Comparison of ENCODE assay signal across 10 cellular contexts in genomic region chr19:8304841-8305621, GRCh38. TPM values are rescaled to one million over a fixed set of nuclear protein-coding genes. Genes with fewer than 3 reads are reported as not detected.
DNase-seq lines count a peak whose midpoint lies in the region; ATAC-seq and TF ChIP-seq lines count a peak whose summit lies in the region.
"Had no signal": no experiment of that assay in that cellular context is flagged by ENCODE, and none has a peak within 500 bp of the region (broad histone marks: within the 10 kb centered on the region; RNA-seq: fewer than 3 reads in every experiment).

No MANE protein-coding gene starts in this region.

- H3K27me3 ChIP-seq in brain microvascular endothelial cell (replicated peaks) = no peaks in the 10 kb centered on the region

- H3K27ac Mint-ChIP-seq in T-helper 17 cell = no peak overlapping the region
- H3K27ac Mint-ChIP-seq in glutamatergic neuron (ENCODE audit: unreplicated experiment) = no peak overlapping the region

- H3K36me3 Mint-ChIP-seq in T-helper 17 cell (ENCODE audit: low read depth) (peaks cover 2% of the 10 kb centered on the region), glutamatergic neuron (ENCODE audit: unreplicated experiment) (no peaks in the 10 kb centered on the region)

- H3K27me3 Mint-ChIP-seq in T-helper 17 cell (no peaks in the 10 kb centered on the region), glutamatergic neuron (ENCODE audit: unreplicated experiment) (peaks cover 4% of the 10 kb centered on the region)

- H3K4me3 Mint-ChIP-seq in T-helper 17 cell (peak overlapping the region; percentile 52), glutamatergic neuron (ENCODE audit: unreplicated experiment) (no peak overlapping the region)

- H3K4me1 Mint-ChIP-seq in T-helper 17 cell (peaks cover 27% of the 10 kb centered on the region), glutamatergic neuron (ENCODE audit: low read depth, unreplicated experiment) (peaks cover 9% of the 10 kb centered on the region)

- H3K4me3 ChIP-seq in brain microvascular endothelial cell (ENCODE audit: low read depth, low read length) = no peak overlapping the region
- H3K4me3 ChIP-seq: psoas muscle had no signal

- ATAC-seq in T-helper 17 cell (no peak), GM19324 (IDR thresholded peaks at IDR 0.05; ENCODE audit: low FRiP score, unreplicated experiment) (no peak)
- ATAC-seq: psoas muscle had no signal

- DNase-seq in activated CD4-positive, alpha-beta T cell treated with anti-CD3 and anti-CD28 coated beads for 1 hour = peak; percentile 7
- DNase-seq in activated CD4-positive, alpha-beta T cell treated with anti-CD3 and anti-CD28 coated beads, Interleukin-2, amount 50 U/mL, for 4 hours = no peak
- DNase-seq in T-helper 17 cell = peak in 2 of 3 donors; percentile 4 to 26
- DNase-seq in glutamatergic neuron = peak; percentile 67
- DNase-seq in stimulated activated CD4-positive, alpha-beta T cell treated with anti-CD3 and anti-CD28 coated beads, Interleukin-4, amount 100 ng/mL, for 48 hours (ENCODE audit: low read depth in 2 of 2) = peak; percentile 19 to 38
- DNase-seq in brain microvascular endothelial cell = no peak
- no peak for DNase-seq in effector CD4-positive, alpha-beta T cell
- DNase-seq: NCI-H146 had no signal

- TF ChIP-seq CTCF in glutamatergic neuron (IDR thresholded peaks at IDR 0.05; ENCODE audit: partially characterized antibody, unreplicated experiment) (no peak), brain microvascular endothelial cell (IDR thresholded peaks at IDR 0.05; ENCODE audit: low read depth, low read length, missing control alignments) (no peak)

- H3K27ac ChIP-seq in brain microvascular endothelial cell = no peak overlapping the region
- H3K27ac ChIP-seq: psoas muscle had no signal

- H3K9me3 Mint-ChIP-seq in glutamatergic neuron (ENCODE audit: unreplicated experiment) = peaks cover 3% of the 10 kb centered on the region

- in situ Hi-C loops in brain microvascular endothelial cell (cut with HindIII; ENCODE audit: low pct_ligation_motif_present, low sequenced_read_pairs) = no loop called here

- peaks cover 5% of the 10 kb centered on the region for H3K36me3 ChIP-seq in brain microvascular endothelial cell (replicated peaks)

- no peaks in the 10 kb centered on the region for H3K9me3 ChIP-seq in T-helper 17 cell (ENCODE audit: control insufficient read depth, low read length, poor library complexity, severe bottlenecking)
- H3K9me3 ChIP-seq: psoas muscle had no signal

RNA-seq across cellular contexts. Expression of gene CD320, which starts 3.1 kb away (rescaled TPM):
- 10 to 100 TPM; 21.1 to 27.4 TPM for total RNA-seq in T-helper 17 cell
- 45.1 TPM for total RNA-seq in glutamatergic neuron (ENCODE audit: unreplicated experiment)

RNA-seq across cellular contexts. Expression of gene NDUFA7, which starts 16.1 kb away (rescaled TPM):
- total RNA-seq in T-helper 17 cell (10 to 100 TPM; 24.4 to 31.9 TPM), glutamatergic neuron (ENCODE audit: unreplicated experiment) (65.1 TPM)

RNA-seq across cellular contexts. Expression of gene RPS28, which starts 16.3 kb away (rescaled TPM):
- total RNA-seq in T-helper 17 cell (1,000 to 10,000 TPM; 3,190 to 3,198 TPM), glutamatergic neuron (ENCODE audit: unreplicated experiment) (1,030 TPM)

RNA-seq across cellular contexts. Expression of gene KANK3, which starts 38.0 kb away (rescaled TPM):
- total RNA-seq in T-helper 17 cell = 1 to 10 TPM; 2.6 to 2.9 TPM
- total RNA-seq in glutamatergic neuron (ENCODE audit: unreplicated experiment) = 8.9 TPM

RNA-seq across cellular contexts. Expression of gene ANGPTL4, which starts 58.9 kb away (rescaled TPM):
- total RNA-seq in T-helper 17 cell (not detected), glutamatergic neuron (ENCODE audit: unreplicated experiment) (0.51 TPM)

Comparison
In these comparisons a context has a peak if more than half of its experiments do, and no peak if none do; other contexts are left out.
1. DNase-seq: peak in activated CD4-positive, alpha-beta T cell treated with anti-CD3 and anti-CD28 coated beads for 1 hour (single experiment), T-helper 17 cell (2 of 3), glutamatergic neuron (single experiment) and stimulated activated CD4-positive, alpha-beta T cell treated with anti-CD3 and anti-CD28 coated beads, Interleukin-4, amount 100 ng/mL, for 48 hours (2 of 2); none in activated CD4-positive, alpha-beta T cell treated with anti-CD3 and anti-CD28 coated beads, Interleukin-2, amount 50 U/mL, for 4 hours (0 of 2), brain microvascular endothelial cell (single experiment) and effector CD4-positive, alpha-beta T cell (single experiment).